ENCODE assay signal across 20 cellular contexts in genomic region chr17:48565024-48565558, GRCh38. TPM values are rescaled to one million over a fixed set of nuclear protein-coding genes. Genes with fewer than 3 reads are reported as not detected.
DNase-seq lines count a peak whose midpoint lies in the region; ATAC-seq and TF ChIP-seq lines count a peak whose summit lies in the region.
"Had no signal": no experiment of that assay in that cellular context is flagged by ENCODE, and none has a peak within 500 bp of the region (broad histone marks: within the 10 kb centered on the region; RNA-seq: fewer than 3 reads in every experiment).

No MANE protein-coding gene starts in this region.

- H3K4me1 ChIP-seq in ascending aorta (peaks cover 2 to 74% of the 10 kb centered on the region in 2 donors), iPS-15b (ENCODE audit: control insufficient read depth, insufficient read depth, low read length) (peaks cover 6% of the 10 kb centered on the region), spleen (peaks cover 0 to 76% (median 15%) of the 10 kb centered on the region in 6 donors)

- peak overlapping the region; percentile 61 to 74 for H3K27ac ChIP-seq in ascending aorta
- H3K27ac ChIP-seq in spleen, result peak overlapping the region in 7 of 8 donors; percentile 55 to 89 (median 70)

- peak overlapping the region; percentile 59 to 71 for H3K4me3 ChIP-seq in ascending aorta
- peak overlapping the region; percentile 22 for H3K4me3 ChIP-seq in iPS-15b (ENCODE audit: low read depth, low read length)
- peak overlapping the region in 2 of 8 donors; percentile 42 to 59 for H3K4me3 ChIP-seq in spleen

- TF ChIP-seq CTCF in ascending aorta (IDR thresholded peaks at IDR 0.05), result no peak
- no peak for TF ChIP-seq CTCF in spleen (IDR thresholded peaks at IDR 0.05 in 8 of 11, conservative IDR thresholded peaks at IDR 0.05 in 3 of 11)

- H3K9me3 ChIP-seq in ascending aorta, result no peaks in the 10 kb centered on the region
- H3K9me3 ChIP-seq in iPS-15b (ENCODE audit: control insufficient read depth, insufficient read depth, low read length), result no peaks in the 10 kb centered on the region
- no peaks in the 10 kb centered on the region for H3K9me3 ChIP-seq in spleen
- H3K9me3 ChIP-seq: uterus had no signal

- intact Hi-C loops in ascending aorta (cut with DNase I), result no loop called here
- intact Hi-C loops in spleen (cut with DNase I; ENCODE audit: low total_unique reads), result no loop called here

- no peak for TF ChIP-seq POLR2A in spleen (IDR thresholded peaks at IDR 0.05)

- 73 to 89% (median 80%) methylated on average over 3 of the region's 3 CpGs for WGBS in spleen, 5 donors

- H3K27me3 ChIP-seq in ascending aorta (no peaks in the 10 kb centered on the region), iPS-15b (ENCODE audit: control insufficient read depth, insufficient read depth, low read length) (peaks cover 97% of the 10 kb centered on the region), spleen (replicated peaks in 1 of 7) (peaks cover 0 to 84% (median 18%) of the 10 kb centered on the region in 7 donors)

- H3K36me3 ChIP-seq in ascending aorta (no peaks in the 10 kb centered on the region), iPS-15b (ENCODE audit: control insufficient read depth, insufficient read depth, low read length) (no peaks in the 10 kb centered on the region), spleen (no peaks in the 10 kb centered on the region)
- H3K36me3 ChIP-seq: uterus had no signal

- ATAC-seq in GM21737 (IDR thresholded peaks at IDR 0.05; ENCODE audit: unreplicated experiment), result no peak
- ATAC-seq: effector memory CD8-positive, alpha-beta T cell had no signal

- H3K9ac ChIP-seq in iPS-15b (ENCODE audit: low read depth, low read length), result no peak overlapping the region

- DNase-seq in NCI-H748 (lab: John Stamatoyannopoulos, UW; ENCODE audit: unreplicated experiment) (peak; percentile 13), NCI-H748 treated with DMSO at 0.1 percent for 48 hours (lab: John Stamatoyannopoulos, UW) (no peak), ascending aorta (ENCODE audit: low spot score in 2 of 2) (no peak), spleen (no peak), C1 segment of cervical spinal cord (lab: John Stamatoyannopoulos, UW) (no peak), HUDEP-2 (lab: John Stamatoyannopoulos, UW; ENCODE audit: unreplicated experiment in 76 of 76) (no peak)
- DNase-seq: activated CD8-positive, alpha-beta memory T cell treated with anti-CD3 and anti-CD28 coated beads for 24 hours; activated effector memory CD4-positive, alpha-beta T cell treated with anti-CD3 and anti-CD28 coated beads, Interleukin-2, amount 50 U/mL, for 16 hours; effector memory CD8-positive, alpha-beta T cell; glutamatergic neuron; NCI-H2227 treated with DMSO at 0.1 percent for 48 hours; stimulated activated CD4-positive, alpha-beta T cell treated with anti-CD3 and anti-CD28 coated beads, Interleukin-4, amount 100 ng/mL, for 24 hours; uterus had no signal

RNA-seq across cellular contexts. Expression of gene HOXB4, which starts 13.1 kb away (rescaled TPM):
- total RNA-seq in ascending aorta, result 20.4 TPM
- 1 to 10 TPM; 1.9 to 6.4 (median 3.6) TPM for total RNA-seq in spleen
- 1 to 10 TPM; 2.3 to 2.7 (median 2.4) TPM for polyA plus RNA-seq in spleen

RNA-seq across cellular contexts. Expression of gene HOXB2, which starts 20.2 kb away (rescaled TPM):
- total RNA-seq in ascending aorta, result 55.3 TPM
- 10 to 100 TPM in 4 of 7 donors, 1 to 10 TPM in 3; 5.9 to 21.9 (median 10.2) TPM for total RNA-seq in spleen
- polyA plus RNA-seq in spleen, result 1 to 10 TPM; 7.2 to 8.2 (median 8.0) TPM
- total RNA-seq: SK-MEL-5 had no signal

RNA-seq across cellular contexts. Expression of gene HOXB3, which starts 24.9 kb away (rescaled TPM):
- total RNA-seq in ascending aorta (19.3 TPM), spleen (10 to 100 TPM in 4 of 7 donors, 1 to 10 TPM in 3; 6.8 to 23.1 (median 10.4) TPM)
- 1 to 10 TPM; 3.6 to 7.8 (median 6.5) TPM for polyA plus RNA-seq in spleen

RNA-seq across cellular contexts. Expression of gene HOXB5, which starts 28.5 kb away (rescaled TPM):
- total RNA-seq in ascending aorta (0.53 TPM), spleen (1 to 10 TPM in 3 of 7 donors, under 1 TPM in 4; 0.43 to 2.6 (median 0.67) TPM)
- polyA plus RNA-seq in spleen, result 1 to 10 TPM in 2 of 3 donors, under 1 TPM in 1; 0.91 to 1.5 (median 1.3) TPM
- total RNA-seq: cardiac septum, SK-MEL-5 had no signal

RNA-seq across cellular contexts. Expression of gene HOXB1, which starts 34.3 kb away (rescaled TPM):
- total RNA-seq in ascending aorta (not detected), spleen (not detected)
- polyA plus RNA-seq in spleen, result under 1 TPM in 1 of 3 donors, not detected in 2; 0.06 TPM
- total RNA-seq: A172, cardiac septum, myocyte, pulmonary artery endothelial cell, SK-MEL-5, uterus had no signal
